ENCODE assay signal across 28 cellular contexts in genomic region chr2:60525859-60526258, GRCh38. TPM values are rescaled to one million over a fixed set of nuclear protein-coding genes. Genes with fewer than 3 reads are reported as not detected.
DNase-seq lines count a peak whose midpoint lies in the region; ATAC-seq and TF ChIP-seq lines count a peak whose summit lies in the region.
"Had no signal": no experiment of that assay in that cellular context is flagged by ENCODE, and none has a peak within 500 bp of the region (broad histone marks: within the 10 kb centered on the region; RNA-seq: fewer than 3 reads in every experiment).

No MANE protein-coding gene starts in this region.

- H3K36me3 ChIP-seq in KOPT-K1 (ENCODE audit: insufficient read depth, low read length): peaks cover 77% of the 10 kb centered on the region
- H3K36me3 ChIP-seq in uterus: no peaks in the 10 kb centered on the region
- H3K36me3 ChIP-seq: HAP-1, ovary, thoracic aorta, vagina had no signal

- no peak for TF ChIP-seq CTCF in mesothelial cell of epicardium (IDR thresholded peaks at IDR 0.05; ENCODE audit: unreplicated experiment)
- TF ChIP-seq CTCF in uterus (IDR thresholded peaks at IDR 0.05): no peak

- H3K27me3 ChIP-seq in uterus: no peaks in the 10 kb centered on the region
- H3K27me3 ChIP-seq: ovary, vagina had no signal

- TF ChIP-seq POLR2A in uterus (IDR thresholded peaks at IDR 0.05): no peak

- H3K9me3 Mint-ChIP-seq in mesothelial cell of epicardium: no peaks in the 10 kb centered on the region
- H3K9me3 Mint-ChIP-seq: activated naive CD4-positive, alpha-beta T cell treated with anti-CD3 and anti-CD28 coated beads, Interleukin-2, amount 50 U/mL, for 72 hours; CD4-positive, alpha-beta T cell; nephron; stimulated activated effector memory CD8-positive, alpha-beta T cell treated with anti-CD3 and anti-CD28 coated beads, Interleukin-12 subunit alpha, Interleukin-12 subunit beta, amount 100 ng/mL, for 72 hours had no signal

- H3K27me3 Mint-ChIP-seq in mesothelial cell of epicardium (ENCODE audit: low read depth): no peaks in the 10 kb centered on the region

- no peaks in the 10 kb centered on the region for H3K4me1 ChIP-seq in uterus

- H3K9me3 ChIP-seq in KOPT-K1 (ENCODE audit: insufficient read depth, low read length, poor library complexity, severe bottlenecking): no peaks in the 10 kb centered on the region
- no peaks in the 10 kb centered on the region for H3K9me3 ChIP-seq in uterus
- H3K9me3 ChIP-seq: HAP-1, ovary, spleen, thoracic aorta, vagina had no signal

- intact Hi-C loops in uterus (cut with DNase I; ENCODE audit: low total_unique reads): no loop called here

- H3K4me3 Mint-ChIP-seq in mesothelial cell of epicardium: no peak overlapping the region
- H3K4me3 Mint-ChIP-seq: CD4-positive, alpha-beta T cell; nephron; stimulated activated effector memory CD8-positive, alpha-beta T cell treated with anti-CD3 and anti-CD28 coated beads, Interleukin-12 subunit alpha, Interleukin-12 subunit beta, amount 100 ng/mL, for 72 hours had no signal

- H3K36me3 Mint-ChIP-seq in mesothelial cell of epicardium: peaks cover 11% of the 10 kb centered on the region
- H3K36me3 Mint-ChIP-seq: activated naive CD4-positive, alpha-beta T cell treated with anti-CD3 and anti-CD28 coated beads, Interleukin-2, amount 50 U/mL, for 72 hours; stimulated activated effector memory CD8-positive, alpha-beta T cell treated with anti-CD3 and anti-CD28 coated beads, Interleukin-12 subunit alpha, Interleukin-12 subunit beta, amount 100 ng/mL, for 72 hours had no signal

- H3K27ac Mint-ChIP-seq in mesothelial cell of epicardium: peak overlapping the region; percentile 58
- H3K27ac Mint-ChIP-seq: activated naive CD4-positive, alpha-beta T cell treated with anti-CD3 and anti-CD28 coated beads, Interleukin-2, amount 50 U/mL, for 72 hours; CD4-positive, alpha-beta T cell; nephron; stimulated activated effector memory CD8-positive, alpha-beta T cell treated with anti-CD3 and anti-CD28 coated beads, Interleukin-12 subunit alpha, Interleukin-12 subunit beta, amount 100 ng/mL, for 72 hours had no signal

- H3K4me3 ChIP-seq in uterus: no peak overlapping the region
- H3K4me3 ChIP-seq: HAP-1, ovary, spleen, thoracic aorta, vagina had no signal

- peaks cover 80% of the 10 kb centered on the region for H3K4me1 Mint-ChIP-seq in mesothelial cell of epicardium
- H3K4me1 Mint-ChIP-seq: stimulated activated effector memory CD8-positive, alpha-beta T cell treated with anti-CD3 and anti-CD28 coated beads, Interleukin-12 subunit alpha, Interleukin-12 subunit beta, amount 100 ng/mL, for 72 hours had no signal

- H3K27ac ChIP-seq in KOPT-K1 (ENCODE audit: low read depth, low read length, poor library complexity, severe bottlenecking) (peak overlapping the region; percentile 18), uterus (no peak overlapping the region)
- H3K27ac ChIP-seq: ovary, thoracic aorta, vagina had no signal

- peak; percentile 49 for ATAC-seq in GM21381 (IDR thresholded peaks at IDR 0.05; ENCODE audit: unreplicated experiment)
- ATAC-seq: activated naive CD4-positive, alpha-beta T cell treated with anti-CD3 and anti-CD28 coated beads, Interleukin-2, amount 50 U/mL, for 72 hours; left ventricle myocardium superior; stimulated activated effector memory CD8-positive, alpha-beta T cell treated with anti-CD3 and anti-CD28 coated beads, Interleukin-12 subunit alpha, Interleukin-12 subunit beta, amount 100 ng/mL, for 72 hours had no signal

- DNase-seq in GF-D8 (lab: John Stamatoyannopoulos, UW): peak; percentile 34
- no peak for DNase-seq in mesothelial cell of epicardium (ENCODE audit: low spot score in 2 of 2, unreplicated experiment in 2 of 2)
- no peak for DNase-seq in midbrain (lab: John Stamatoyannopoulos, UW)
- DNase-seq in uterus: no peak
- no peak for DNase-seq in SHP77 treated with DMSO at 0.1 percent for 48 hours (lab: John Stamatoyannopoulos, UW)
- DNase-seq: activated CD8-positive, alpha-beta memory T cell treated with anti-CD3 and anti-CD28 coated beads, Interleukin-2, amount 50 U/mL, for 4 hours; aorta; CD4-positive, alpha-beta T cell; central memory CD4-positive, alpha-beta T cell; dorsolateral prefrontal cortex; IMR-90; islet precursor cell; left ventricle myocardium superior; MM.1S; NCI-H1694; NCI-H2171 treated with DMSO at 0.1 percent for 48 hours; NCI-H526; ovary; spleen; stimulated activated CD4-positive, alpha-beta T cell treated with anti-CD3 and anti-CD28 coated beads, Interleukin-2, amount 100 ng/mL, for 48 hours had no signal

RNA-seq across cellular contexts. Expression of gene BCL11A, which starts 27.6 kb away (rescaled TPM):
- 139 to 142 TPM (median 141 TPM) in 3 replicates for total RNA-seq in mesothelial cell of epicardium
- total RNA-seq in uterus: 1 to 10 TPM; 1.5 to 8.8 (median 3.2) TPM

Comparison
In these comparisons a context has a peak if more than half of its experiments do, and no peak if none do; other contexts are left out.
1. RNA of gene BCL11A, which starts 27.6 kb away (total RNA-seq): 139 to 142 TPM in mesothelial cell of epicardium; 1.5 to 8.8 TPM in uterus; every median in the first group is over 10 times any median in the second.